30 cellular contexts compared by ENCODE assay signal in the genomic region with DNA sequence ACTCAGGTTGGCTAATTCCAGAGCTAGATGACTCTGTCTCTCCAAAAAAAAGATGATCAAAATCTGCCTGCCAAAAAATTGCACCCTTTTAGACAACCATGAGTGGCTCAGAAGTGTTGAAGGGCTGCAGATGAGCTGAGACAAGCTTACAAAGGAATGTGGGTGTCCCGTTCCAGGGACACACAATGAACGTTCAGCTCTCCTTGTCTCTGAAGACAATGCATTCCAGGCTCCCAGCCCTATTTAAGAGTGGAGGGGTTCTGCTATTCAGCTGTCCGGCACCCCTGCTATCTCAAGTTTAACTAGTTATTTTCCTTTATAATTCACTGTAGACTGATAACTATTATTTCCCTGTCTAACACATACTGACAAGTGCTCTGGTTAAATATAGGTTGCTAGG.
"Had no signal": no experiment of that assay in that cellular context is flagged by ENCODE, and none has a peak within 500 bp of the region (broad histone marks: within the 10 kb centered on the region; RNA-seq: fewer than 3 reads in every experiment).

No MANE protein-coding gene starts in this region.

- H3K36me3 ChIP-seq: left lung, lower lobe of right lung, ovary, stomach, thyroid gland, transverse colon, upper lobe of left lung, vagina had no signal

- DNase-seq: immature natural killer cell; kidney; left colon; left lung; lower lobe of right lung; mammary epithelial cell; mesenchymal stem cell; naive thymus-derived CD8-positive, alpha-beta T cell; ovary; retina; right cardiac atrium; stimulated activated CD4-positive, alpha-beta T cell treated with anti-CD3 and anti-CD28 coated beads, Interleukin-12 subunit alpha, Interleukin-12 subunit beta, amount 100 ng/mL, for 4 hours; stimulated activated CD4-positive, alpha-beta T cell treated with anti-CD3 and anti-CD28 coated beads, Interleukin-15, amount 100 ng/mL, for 24 hours; stimulated activated CD4-positive, alpha-beta T cell treated with anti-CD3 and anti-CD28 coated beads, Interleukin-2, amount 100 ng/mL, for 24 hours; stimulated activated CD4-positive, alpha-beta T cell treated with anti-CD3 and anti-CD28 coated beads, Interleukin-4, amount 100 ng/mL, for 1 hour; stimulated activated naive B cell treated with anti-CD40 and anti-IgM and Interleukin-4, amounts not matched to agents 10 μg/mL and 1 μg/mL and 100 μg/mL, for 72 hours; stimulated activated naive CD8-positive, alpha-beta T cell treated with anti-CD3 and anti-CD28 coated beads, Interleukin-15, Interleukin-2, amounts not matched to agents 100 U/mL and 50 U/mL, for 24 hours; stomach; testis; thyroid gland; transverse colon; upper lobe of left lung had no signal

- FAIRE-seq: islet of Langerhans, kidney had no signal

- H3K4me1 ChIP-seq: left lung, lower lobe of right lung, stomach, testis, thyroid gland, transverse colon, upper lobe of left lung, vagina had no signal

- H3K9me3 ChIP-seq: left lung, lower lobe of right lung, ovary, stomach, testis, thyroid gland, transverse colon, upper lobe of left lung, vagina had no signal

- H3K27ac ChIP-seq: hepatocyte, left lung, lower lobe of right lung, ovary, skin epidermis, stomach, testis, thyroid gland, transverse colon, upper lobe of left lung, vagina had no signal

- H3K4me2 ChIP-seq: hepatocyte had no signal

- H2AFZ ChIP-seq: hepatocyte had no signal

- H3K27me3 Mint-ChIP-seq: progenitor cell of endocrine pancreas; stimulated activated naive B cell treated with anti-CD40 and anti-IgM and Interleukin-4, amounts not matched to agents 10 μg/mL and 1 μg/mL and 100 μg/mL, for 72 hours had no signal

- H3K27me3 ChIP-seq: hepatocyte, left lung, ovary, stomach, testis, thyroid gland, transverse colon, upper lobe of left lung, vagina had no signal

- ATAC-seq: left colon; left lung; lower lobe of right lung; naive thymus-derived CD8-positive, alpha-beta T cell; right cardiac atrium; sciatic nerve; stimulated activated naive B cell treated with anti-CD40 and anti-IgM and Interleukin-4, amounts not matched to agents 10 μg/mL and 1 μg/mL and 100 μg/mL, for 72 hours; stimulated activated naive CD8-positive, alpha-beta T cell treated with anti-CD3 and anti-CD28 coated beads, Interleukin-15, Interleukin-2, amounts not matched to agents 100 U/mL and 50 U/mL, for 24 hours had no signal

- H3K36me3 Mint-ChIP-seq: immature natural killer cell; stimulated activated naive B cell treated with anti-CD40 and anti-IgM and Interleukin-4, amounts not matched to agents 10 μg/mL and 1 μg/mL and 100 μg/mL, for 72 hours had no signal

- H3K4me3 Mint-ChIP-seq: immature natural killer cell; naive thymus-derived CD8-positive, alpha-beta T cell; nephron; neural crest cell; stimulated activated naive B cell treated with anti-CD40 and anti-IgM and Interleukin-4, amounts not matched to agents 10 μg/mL and 1 μg/mL and 100 μg/mL, for 72 hours had no signal

- H3K27ac Mint-ChIP-seq: immature natural killer cell; naive thymus-derived CD8-positive, alpha-beta T cell; nephron; progenitor cell of endocrine pancreas; stimulated activated naive B cell treated with anti-CD40 and anti-IgM and Interleukin-4, amounts not matched to agents 10 μg/mL and 1 μg/mL and 100 μg/mL, for 72 hours had no signal

- H3K79me2 ChIP-seq: hepatocyte had no signal

- H3K4me1 Mint-ChIP-seq: immature natural killer cell; naive thymus-derived CD8-positive, alpha-beta T cell; neural crest cell; stimulated activated naive B cell treated with anti-CD40 and anti-IgM and Interleukin-4, amounts not matched to agents 10 μg/mL and 1 μg/mL and 100 μg/mL, for 72 hours had no signal

- H3K4me3 ChIP-seq: hepatocyte, left lung, lower lobe of right lung, ovary, skin epidermis, stomach, testis, thyroid gland, transverse colon, upper lobe of left lung, vagina had no signal
